ENCODE assay signal across 10 cellular contexts in the genomic region with DNA sequence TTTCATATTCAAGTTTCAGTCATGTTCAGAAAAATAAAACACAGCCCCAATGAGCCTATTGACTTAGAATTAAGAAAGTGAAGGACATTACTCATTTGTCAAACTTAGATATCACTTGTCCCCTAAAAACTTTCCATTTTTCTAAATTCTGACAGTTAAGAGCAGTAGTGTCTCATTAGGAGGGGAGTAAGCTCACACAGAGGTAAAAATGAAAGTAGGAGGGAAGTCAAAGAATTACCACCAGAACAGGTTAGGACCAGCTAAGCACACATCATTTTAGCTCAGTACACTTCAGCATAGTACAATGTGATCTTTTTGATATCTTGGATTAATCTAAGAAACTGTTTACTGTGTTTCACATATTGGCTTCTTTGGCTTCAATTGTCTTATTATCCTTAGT.
DNase-seq lines count a peak whose midpoint lies in the region; ATAC-seq, FAIRE-seq and TF ChIP-seq lines count a peak whose summit lies in the region.
"Had no signal": no experiment of that assay in that cellular context is flagged by ENCODE, and none has a peak within 500 bp of the region (broad histone marks: within the 10 kb centered on the region; RNA-seq: fewer than 3 reads in every experiment).

No MANE protein-coding gene starts in this region.

- H3K36me3 ChIP-seq in uterus, result no peaks in the 10 kb centered on the region
- H3K36me3 ChIP-seq: heart left ventricle had no signal

- TF ChIP-seq CTCF in uterus (IDR thresholded peaks at IDR 0.05), result no peak
- no peak for TF ChIP-seq CTCF in CD4-positive, alpha-beta T cell (IDR thresholded peaks at IDR 0.05)

- H3K27me3 ChIP-seq in uterus, result no peaks in the 10 kb centered on the region
- no peaks in the 10 kb centered on the region for H3K27me3 ChIP-seq in CD4-positive, alpha-beta T cell (ENCODE audit: control insufficient read depth, insufficient read depth, low read length)
- H3K27me3 ChIP-seq: heart left ventricle had no signal

- H3K27me3 Mint-ChIP-seq in CD4-positive, alpha-beta T cell, result peaks cover 7% of the 10 kb centered on the region

- intact Hi-C loops in uterus (cut with DNase I; ENCODE audit: low total_unique reads), result no loop called here
- intact Hi-C loops in CD4-positive, alpha-beta T cell (cut with DNase I, micrococcal nuclease), result no loop called here

- peak; percentile 91 for ATAC-seq in HG02610 (IDR thresholded peaks at IDR 0.05; ENCODE audit: unreplicated experiment)
- peak; percentile 81 for ATAC-seq in HG03521 (IDR thresholded peaks at IDR 0.05; ENCODE audit: unreplicated experiment)
- ATAC-seq in stimulated activated effector memory CD8-positive, alpha-beta T cell treated with anti-CD3 and anti-CD28 coated beads, Interleukin-12 subunit alpha, Interleukin-12 subunit beta, amount 100 ng/mL, for 72 hours, result peak; percentile 66
- no peak for ATAC-seq in CD4-positive, alpha-beta T cell (ENCODE audit: poor library complexity)

- no peaks in the 10 kb centered on the region for H3K36me3 Mint-ChIP-seq in stimulated activated effector memory CD8-positive, alpha-beta T cell treated with anti-CD3 and anti-CD28 coated beads, Interleukin-12 subunit alpha, Interleukin-12 subunit beta, amount 100 ng/mL, for 72 hours
- H3K36me3 Mint-ChIP-seq in CD4-positive, alpha-beta T cell (ENCODE audit: low read depth), result no peaks in the 10 kb centered on the region

- H3K27ac ChIP-seq in uterus, result no peak overlapping the region
- H3K27ac ChIP-seq in CD4-positive, alpha-beta T cell (ENCODE audit: low read depth, low read length), result no peak overlapping the region
- H3K27ac ChIP-seq: KMS-11 had no signal

- CTCF ChIA-PET in CD4-positive, alpha-beta T cell (lab: Charles Lee), result interaction anchor here (0.9 kb wide), 1 partner anchor 9 kb away, joined by 3 read pairs; no protein-coding TSS in a partner anchor

- no peak overlapping the region for H3K27ac Mint-ChIP-seq in stimulated activated effector memory CD8-positive, alpha-beta T cell treated with anti-CD3 and anti-CD28 coated beads, Interleukin-12 subunit alpha, Interleukin-12 subunit beta, amount 100 ng/mL, for 72 hours
- no peak overlapping the region for H3K27ac Mint-ChIP-seq in CD4-positive, alpha-beta T cell
- H3K27ac Mint-ChIP-seq: nephron had no signal

- peak overlapping the region in 1 of 2 donors; percentile 4 for H3K4me3 ChIP-seq in uterus

- no peaks in the 10 kb centered on the region for H3K4me1 Mint-ChIP-seq in stimulated activated effector memory CD8-positive, alpha-beta T cell treated with anti-CD3 and anti-CD28 coated beads, Interleukin-12 subunit alpha, Interleukin-12 subunit beta, amount 100 ng/mL, for 72 hours
- no peaks in the 10 kb centered on the region for H3K4me1 Mint-ChIP-seq in CD4-positive, alpha-beta T cell (ENCODE audit: low read depth)

- FAIRE-seq in GM19239 (lab: Jason Lieb, UNC), result peak; percentile 96

- no peak for TF ChIP-seq POLR2A in uterus (IDR thresholded peaks at IDR 0.05)

- H3K9me3 ChIP-seq in uterus, result no peaks in the 10 kb centered on the region
- no peaks in the 10 kb centered on the region for H3K9me3 ChIP-seq in CD4-positive, alpha-beta T cell (ENCODE audit: control insufficient read depth, low read length)
- H3K9me3 ChIP-seq: heart left ventricle had no signal

- DNase-seq in GM19239 (ENCODE audit: insufficient read length, low spot score) (no peak), uterus (no peak), AML-193 (lab: John Stamatoyannopoulos, UW) (no peak)
- no peak for DNase-seq in stimulated activated effector memory CD8-positive, alpha-beta T cell treated with anti-CD3 and anti-CD28 coated beads, Interleukin-12 subunit alpha, Interleukin-12 subunit beta, amount 100 ng/mL, for 72 hours (ENCODE audit: low spot score in 2 of 2)
- no peak for DNase-seq in CD4-positive, alpha-beta T cell
- DNase-seq: heart left ventricle had no signal

- H3K9me3 Mint-ChIP-seq in stimulated activated effector memory CD8-positive, alpha-beta T cell treated with anti-CD3 and anti-CD28 coated beads, Interleukin-12 subunit alpha, Interleukin-12 subunit beta, amount 100 ng/mL, for 72 hours, result peaks cover 3% of the 10 kb centered on the region
- H3K9me3 Mint-ChIP-seq in CD4-positive, alpha-beta T cell, result no peaks in the 10 kb centered on the region
- H3K9me3 Mint-ChIP-seq: nephron had no signal

- H3K4me1 ChIP-seq in uterus, result no peaks in the 10 kb centered on the region

- no peak overlapping the region for H3K4me3 Mint-ChIP-seq in stimulated activated effector memory CD8-positive, alpha-beta T cell treated with anti-CD3 and anti-CD28 coated beads, Interleukin-12 subunit alpha, Interleukin-12 subunit beta, amount 100 ng/mL, for 72 hours
- no peak overlapping the region for H3K4me3 Mint-ChIP-seq in CD4-positive, alpha-beta T cell
- H3K4me3 Mint-ChIP-seq: nephron had no signal

- POLR2A ChIA-PET in CD4-positive, alpha-beta T cell (lab: Charles Lee), result interaction anchor here (0.6 kb wide), 1 partner anchor 23 kb away, joined by 3 read pairs; no protein-coding TSS in a partner anchor
